9 cellular contexts compared by ENCODE assay signal in the genomic region with DNA sequence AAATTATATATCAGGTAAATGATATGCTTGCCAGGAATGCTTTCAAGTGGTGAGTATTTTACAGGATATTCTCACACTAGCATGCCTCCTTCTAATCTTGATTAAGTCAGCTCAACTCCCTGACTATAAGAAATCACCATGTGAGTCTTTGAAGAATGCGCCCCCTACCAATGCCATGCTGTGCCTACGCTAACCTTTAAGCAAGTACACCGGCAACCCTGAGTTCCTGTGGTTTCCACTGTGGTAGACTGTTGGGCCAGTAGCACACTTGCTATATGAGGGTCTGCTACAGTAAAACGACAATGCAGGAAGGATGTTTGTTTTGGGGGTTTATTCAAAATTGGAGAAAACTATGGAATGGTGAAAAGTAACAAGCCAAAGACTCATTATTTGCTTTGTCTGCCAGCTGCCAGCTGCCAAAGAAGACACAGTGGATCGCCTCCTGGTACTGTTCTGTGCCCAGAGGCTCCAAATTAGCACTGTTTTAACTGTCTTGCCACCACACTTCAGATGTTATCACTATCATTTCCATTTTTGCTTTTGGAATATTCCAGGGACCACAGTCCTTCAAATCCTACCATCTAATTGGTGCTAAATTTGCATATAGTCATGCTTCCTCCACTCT.
A peak's percentile ranks its signal among the peaks of the same experiment; 100 is the strongest.
DNase-seq lines count a peak whose midpoint lies in the region; ATAC-seq and TF ChIP-seq lines count a peak whose summit lies in the region.
"Had no signal": no experiment of that assay in that cellular context is flagged by ENCODE, and none has a peak within 500 bp of the region (broad histone marks: within the 10 kb centered on the region; RNA-seq: fewer than 3 reads in every experiment).

No MANE protein-coding gene starts in this region.

- no peak overlapping the region for H3K4me2 ChIP-seq in PC-9

- H3K27ac ChIP-seq in PC-9: no peak overlapping the region

- TF ChIP-seq CTCF in GM12872 (IDR thresholded peaks at IDR 0.05; ENCODE audit: insufficient read depth, low read depth, low read length): peak; percentile 58
- no peak for TF ChIP-seq CTCF in PC-9 (conservative IDR thresholded peaks at IDR 0.05)

- no peaks in the 10 kb centered on the region for H3K4me1 ChIP-seq in PC-9 (replicated peaks; ENCODE audit: insufficient read depth)

- H3K36me3 ChIP-seq in PC-9 (ENCODE audit: low read depth): no peaks in the 10 kb centered on the region

- no peak overlapping the region for H3K27ac Mint-ChIP-seq in memory B cell

- H3K4me3 Mint-ChIP-seq in memory B cell: no peak overlapping the region

- peaks cover 21% of the 10 kb centered on the region for H3K4me1 Mint-ChIP-seq in memory B cell

- H3K9me2 ChIP-seq in PC-9 (ENCODE audit: insufficient read depth): no peaks in the 10 kb centered on the region

- H3K9me3 ChIP-seq in PC-9 (ENCODE audit: insufficient read depth, low read depth): no peaks in the 10 kb centered on the region

- intact Hi-C loops in PC-9 (cut with micrococcal nuclease; ENCODE audit: unreplicated experiment): no loop called here

- H3K27me3 ChIP-seq in PC-9 (ENCODE audit: insufficient read depth, low read depth): no peaks in the 10 kb centered on the region

- H3K27me3 Mint-ChIP-seq in memory B cell: no peaks in the 10 kb centered on the region

- H3F3A ChIP-seq in PC-9 (ENCODE audit: insufficient read depth, low read depth): no peaks in the 10 kb centered on the region

- H3K4me3 ChIP-seq in PC-9: no peak overlapping the region

- no peak overlapping the region for H2AFZ ChIP-seq in PC-9

- CTCF ChIA-PET in PC-9 (lab: Charles Lee): no interaction called here

- H3K36me3 Mint-ChIP-seq in memory B cell: peaks cover 12% of the 10 kb centered on the region

- BruUV-seq in PC-9 (replicated peaks; lab: Mats Ljungman, UMichigan): no TSS peak

- H3K9me3 Mint-ChIP-seq in memory B cell: no peaks in the 10 kb centered on the region

- DNase-seq in RPMI7951 (ENCODE audit: low read depth) (peak; percentile 3), memory B cell (ENCODE audit: low spot score in 2 of 2) (no peak), PC-9 (no peak), NOMO-1 treated with DMSO at 0.1 percent for 48 hours (lab: John Stamatoyannopoulos, UW; ENCODE audit: unreplicated experiment) (no peak), middle frontal gyrus (ENCODE audit: extremely low spot score, low spot score) (no peak)
- DNase-seq: MM.1S had no signal

- H3K79me2 ChIP-seq in PC-9 (ENCODE audit: low read depth): no peaks in the 10 kb centered on the region

- H4K20me1 ChIP-seq in PC-9 (ENCODE audit: insufficient read depth): no peaks in the 10 kb centered on the region

- peak; percentile 64 for ATAC-seq in HG02642 (IDR thresholded peaks at IDR 0.05; ENCODE audit: poor library complexity, unreplicated experiment)
- peak; percentile 76 for ATAC-seq in memory B cell (ENCODE audit: low read depth)
- no peak for ATAC-seq in HG02981 (IDR thresholded peaks at IDR 0.05; ENCODE audit: unreplicated experiment)

- POLR2A ChIA-PET in PC-9 (lab: Charles Lee; ENCODE audit: unreplicated experiment): no interaction called here
